In the genomic region with DNA sequence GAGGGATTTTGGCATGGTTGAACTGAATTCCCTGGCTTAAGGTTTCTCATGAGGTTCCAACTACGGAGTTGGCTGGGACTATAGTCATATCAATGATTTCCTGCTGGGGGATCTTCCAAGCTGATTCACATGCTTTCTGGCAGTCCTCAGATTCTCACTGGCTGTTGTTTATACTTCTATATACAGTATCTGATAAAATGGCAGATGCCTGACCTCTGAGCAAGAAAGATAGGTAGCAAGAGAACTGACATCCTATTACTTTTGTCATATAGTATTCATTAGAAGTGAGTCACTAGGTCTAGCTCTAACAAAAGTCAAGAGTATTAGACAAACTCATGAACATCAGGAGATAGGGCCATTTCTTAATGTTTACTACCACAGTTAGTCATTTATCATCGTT, we compare ENCODE assay signal across 16 cellular contexts.
A peak's percentile ranks its signal among the peaks of the same experiment; 100 is the strongest.
DNase-seq lines count a peak whose midpoint lies in the region; ATAC-seq, FAIRE-seq and TF ChIP-seq lines count a peak whose summit lies in the region.
"Had no signal": no experiment of that assay in that cellular context is flagged by ENCODE, and none has a peak within 500 bp of the region (broad histone marks: within the 10 kb centered on the region; RNA-seq: fewer than 3 reads in every experiment).

No MANE protein-coding gene starts in this region.

- POLR2A ChIA-PET in PC-3 (lab: Charles Lee; ENCODE audit: unreplicated experiment) = no interaction called here

- no peaks in the 10 kb centered on the region for H3K9me3 ChIP-seq in PC-3 (ENCODE audit: low read length)
- H3K9me3 ChIP-seq: BE2C had no signal

- TF ChIP-seq POLR2A in H54 (IDR thresholded peaks at IDR 0.05; ENCODE audit: low read depth, low read length) = no peak

- H3K4me2 ChIP-seq in PC-3 (ENCODE audit: low read length) = no peak overlapping the region
- H3K4me2 ChIP-seq: KMS-11 had no signal

- H2AFZ ChIP-seq in PC-3 (ENCODE audit: low read length) = no peak overlapping the region

- H3K9ac ChIP-seq in PC-3 (ENCODE audit: low read length) = no peak overlapping the region
- H3K9ac ChIP-seq: KMS-11 had no signal

- H3K27me3 ChIP-seq in PC-3 (ENCODE audit: low read length) (no peaks in the 10 kb centered on the region), brain microvascular endothelial cell (replicated peaks) (no peaks in the 10 kb centered on the region)
- H3K27me3 ChIP-seq: BE2C had no signal

- H3K27ac ChIP-seq in PC-3 (ENCODE audit: low read length) = 0 out of 2 replicates have a peak overlapping the region, but pooled peaks have one; percentile 30
- H3K27ac ChIP-seq in brain microvascular endothelial cell = no peak overlapping the region
- H3K27ac ChIP-seq: KMS-11 had no signal

- CTCF ChIA-PET in PC-3 (lab: Charles Lee) = no interaction called here

- DNase-seq in HS-5 (ENCODE audit: low read depth) (peak; percentile 25), PC-3 (peak; percentile 36), brain microvascular endothelial cell (peak; percentile 58), iris pigment epithelial cell (ENCODE audit: low read depth) (peak; percentile 74), NCI-H2171 treated with DMSO at 0.1 percent for 48 hours (lab: John Stamatoyannopoulos, UW) (no peak), mucosa of gallbladder (ENCODE audit: low spot score) (no peak), H54 (ENCODE audit: insufficient read length, low spot score) (no peak)
- DNase-seq: BE2C; CD4-positive, alpha-beta T cell; HCEC 1CT; NCI-H1092 treated with DMSO at 0.1 percent for 48 hours; NCI-H2081 treated with DMSO at 0.1 percent for 48 hours; NCI-H526; SIG-M5 had no signal

- no peaks in the 10 kb centered on the region for H3F3A ChIP-seq in PC-3 (ENCODE audit: low read length, unreplicated experiment)

- no peaks in the 10 kb centered on the region for H4K20me1 ChIP-seq in PC-3 (ENCODE audit: low read length)

- TF ChIP-seq CTCF in PC-3 (conservative IDR thresholded peaks at IDR 0.05; ENCODE audit: low read depth, low read length) (no peak), brain microvascular endothelial cell (IDR thresholded peaks at IDR 0.05; ENCODE audit: low read depth, low read length, missing control alignments) (no peak)

- in situ Hi-C loops in brain microvascular endothelial cell (cut with HindIII; ENCODE audit: low pct_ligation_motif_present, low sequenced_read_pairs) = no loop called here

- H3K4me1 ChIP-seq in PC-3 (ENCODE audit: insufficient read depth, low read length) = no peaks in the 10 kb centered on the region
- H3K4me1 ChIP-seq: BE2C had no signal

- no TSS peak for BruUV-seq in PC-3 (replicated peaks; lab: Mats Ljungman, UMichigan)

- intact Hi-C loops in PC-3 (cut with micrococcal nuclease) = no loop called here

- H3K4me3 ChIP-seq in PC-3 (ENCODE audit: low read length) (no peak overlapping the region), brain microvascular endothelial cell (ENCODE audit: low read depth, low read length) (no peak overlapping the region)

- no peaks in the 10 kb centered on the region for H3K9me2 ChIP-seq in PC-3 (replicated peaks; ENCODE audit: low read length)

- FAIRE-seq in H54 (lab: Jason Lieb, UNC) = no peak

- ATAC-seq in PC-3 (peak; percentile 80), GM19452 (IDR thresholded peaks at IDR 0.05; ENCODE audit: unreplicated experiment) (no peak)

- H3K36me3 ChIP-seq in PC-3 (ENCODE audit: low read depth, low read length) = no peaks in the 10 kb centered on the region
- H3K36me3 ChIP-seq in brain microvascular endothelial cell (replicated peaks) = no peaks in the 10 kb centered on the region
- H3K36me3 ChIP-seq: BE2C had no signal

- no peaks in the 10 kb centered on the region for H3K79me2 ChIP-seq in PC-3 (ENCODE audit: low read length)

Comparison
In these comparisons a context has a peak if more than half of its experiments do, and no peak if none do; other contexts are left out.
1. DNase-seq: peak in HS-5 (single experiment), PC-3 (single experiment), brain microvascular endothelial cell (single experiment) and iris pigment epithelial cell (single experiment); none in NCI-H2171 treated with DMSO at 0.1 percent for 48 hours (single experiment), mucosa of gallbladder (single experiment) and H54 (single experiment).